In the genomic region with DNA sequence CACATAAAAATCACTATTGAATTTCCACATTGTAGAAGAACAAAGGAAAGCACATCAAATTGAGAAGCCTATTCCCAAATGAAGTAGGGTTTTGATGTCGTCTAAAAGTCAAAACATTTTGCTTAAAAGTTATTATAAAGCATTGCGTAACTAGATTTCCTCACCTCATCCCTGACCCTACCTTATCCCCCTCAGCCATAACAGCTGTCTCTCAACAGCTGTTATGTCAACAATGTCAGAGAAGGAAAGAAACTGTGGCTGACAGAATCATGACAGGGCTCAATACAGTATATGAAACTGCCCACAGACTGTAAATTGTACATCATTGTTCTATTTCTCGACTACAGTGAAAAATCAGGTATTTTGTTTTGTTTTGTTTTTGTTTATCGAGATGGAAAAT, we compare ENCODE assay signal across 17 cellular contexts.
DNase-seq lines count a peak whose midpoint lies in the region; ATAC-seq, FAIRE-seq and TF ChIP-seq lines count a peak whose summit lies in the region.
"Had no signal": no experiment of that assay in that cellular context is flagged by ENCODE, and none has a peak within 500 bp of the region (broad histone marks: within the 10 kb centered on the region; RNA-seq: fewer than 3 reads in every experiment).

No MANE protein-coding gene starts in this region.

- H3K9me3 ChIP-seq in astrocyte (ENCODE audit: insufficient read depth, low read depth, low read length) (no peaks in the 10 kb centered on the region), mesenchymal stem cell (ENCODE audit: control insufficient read depth, low read length) (peaks cover 4% of the 10 kb centered on the region)
- no peaks in the 10 kb centered on the region for H3K9me3 ChIP-seq in CD4-positive, alpha-beta memory T cell (ENCODE audit: control insufficient read depth in 1 of 2, low read length in 2 of 2)
- H3K9me3 ChIP-seq: BE2C, SK-N-SH had no signal

- H3K79me2 ChIP-seq in astrocyte (ENCODE audit: insufficient read depth, low read length) = no peaks in the 10 kb centered on the region

- DNase-seq in HCEC 1CT = peak; percentile 4
- DNase-seq in HuH-7.5 (ENCODE audit: low spot score) = peak; percentile 18
- no peak for DNase-seq in astrocyte (ENCODE audit: low read depth)
- DNase-seq in mesenchymal stem cell = no peak
- no peak for DNase-seq in CD4-positive, alpha-beta memory T cell
- DNase-seq: BE2C; CD8-positive, alpha-beta T cell; H9; NCI-H1930; NCI-H2227 treated with DMSO at 0.1 percent for 48 hours; NCI-H526 treated with DMSO at 0.1 percent for 48 hours; PC-9; SK-N-SH had no signal

- H3K9ac ChIP-seq in astrocyte (ENCODE audit: low read length) (no peak overlapping the region), mesenchymal stem cell (ENCODE audit: low read length) (no peak overlapping the region)
- H3K9ac ChIP-seq: SK-N-SH had no signal

- H3K27ac ChIP-seq in astrocyte (ENCODE audit: low read depth, low read length) = peak overlapping the region; percentile 81
- no peak overlapping the region for H3K27ac ChIP-seq in mesenchymal stem cell (ENCODE audit: low read length, poor library complexity, severe bottlenecking)
- no peak overlapping the region for H3K27ac ChIP-seq in CD4-positive, alpha-beta memory T cell (ENCODE audit: low read depth, low read length)

- no peak overlapping the region for H4K8ac ChIP-seq in mesenchymal stem cell (ENCODE audit: low read length)

- CTCF ChIA-PET in CD4-positive, alpha-beta memory T cell (lab: Charles Lee; ENCODE audit: partially characterized antibody) = no interaction called here

- peak overlapping the region; percentile 93 for H3K27ac Mint-ChIP-seq in astrocyte (ENCODE audit: unreplicated experiment)
- no peak overlapping the region for H3K27ac Mint-ChIP-seq in CD4-positive, alpha-beta memory T cell
- H3K27ac Mint-ChIP-seq: CD8-positive, alpha-beta T cell; H9 had no signal

- H2BK15ac ChIP-seq in mesenchymal stem cell (ENCODE audit: low read depth, poor library complexity, severe bottlenecking) = no peak overlapping the region

- H3K14ac ChIP-seq in mesenchymal stem cell (ENCODE audit: low read length in 2 of 2) = no peak overlapping the region

- H3K18ac ChIP-seq in mesenchymal stem cell (ENCODE audit: low read depth in 1 of 2, low read length in 2 of 2) = no peak overlapping the region

- peak; percentile 72 for FAIRE-seq in astrocyte (lab: Jason Lieb, UNC)
- FAIRE-seq: D721Med had no signal

- H3K4me2 ChIP-seq in astrocyte (ENCODE audit: low read length) = no peak overlapping the region
- H3K4me2 ChIP-seq in mesenchymal stem cell (ENCODE audit: low read length, poor library complexity, severe bottlenecking) = no peak overlapping the region
- H3K4me2 ChIP-seq: PC-9, SK-N-SH had no signal

- peaks cover 9% of the 10 kb centered on the region for H3K36me3 Mint-ChIP-seq in astrocyte (ENCODE audit: low read depth, unreplicated experiment)
- peaks cover 0 to 5% of the 10 kb centered on the region in 2 donors for H3K36me3 Mint-ChIP-seq in CD4-positive, alpha-beta memory T cell
- H3K36me3 Mint-ChIP-seq: CD8-positive, alpha-beta T cell had no signal

- POLR2A ChIA-PET in CD4-positive, alpha-beta memory T cell (lab: Charles Lee; ENCODE audit: partially characterized antibody) = no interaction called here

- H2BK120ac ChIP-seq in mesenchymal stem cell (ENCODE audit: low read depth, low read length) = no peak overlapping the region

- H3K4me1 ChIP-seq in astrocyte (ENCODE audit: insufficient read depth, low read length) (peaks cover 23% of the 10 kb centered on the region), mesenchymal stem cell (ENCODE audit: control insufficient read depth, insufficient read depth, low read depth, low read length) (no peaks in the 10 kb centered on the region)
- H3K4me1 ChIP-seq in CD4-positive, alpha-beta memory T cell (ENCODE audit: insufficient read depth, low read length) = no peaks in the 10 kb centered on the region
- H3K4me1 ChIP-seq: BE2C had no signal

- H3K27me3 ChIP-seq in astrocyte (ENCODE audit: insufficient read depth, low read length) (no peaks in the 10 kb centered on the region), mesenchymal stem cell (ENCODE audit: control insufficient read depth in 1 of 2, insufficient read depth in 1 of 2, low read length in 2 of 2) (no peaks in the 10 kb centered on the region)
- no peaks in the 10 kb centered on the region for H3K27me3 ChIP-seq in CD4-positive, alpha-beta memory T cell (ENCODE audit: insufficient read depth, low read length)
- H3K27me3 ChIP-seq: BE2C had no signal

- H2AFZ ChIP-seq in astrocyte (ENCODE audit: low read depth, low read length) (no peak overlapping the region), mesenchymal stem cell (ENCODE audit: low read depth, low read length) (no peak overlapping the region)
- H2AFZ ChIP-seq: PC-9 had no signal

- ATAC-seq in activated CD4-positive, CD25-positive, alpha-beta regulatory T cell treated with anti-CD3 and anti-CD28 coated beads, Interleukin-2, amount 50 U/mL, for 24 hours = no peak
- no peak for ATAC-seq in GM19035 (IDR thresholded peaks at IDR 0.05; ENCODE audit: unreplicated experiment)
- ATAC-seq: CD8-positive, alpha-beta T cell; Right ventricle myocardium inferior had no signal

- H3K4me3 Mint-ChIP-seq in astrocyte (ENCODE audit: unreplicated experiment) = no peak overlapping the region
- H3K4me3 Mint-ChIP-seq in CD4-positive, alpha-beta memory T cell = no peak overlapping the region
- H3K4me3 Mint-ChIP-seq: CD8-positive, alpha-beta T cell; H9 had no signal

- no peaks in the 10 kb centered on the region for H3K9me3 Mint-ChIP-seq in astrocyte (ENCODE audit: unreplicated experiment)
- H3K9me3 Mint-ChIP-seq in CD4-positive, alpha-beta memory T cell = peaks cover 0 to 3% (median 0%) of the 10 kb centered on the region in 8 donors
- H3K9me3 Mint-ChIP-seq: CD8-positive, alpha-beta T cell had no signal

- no peak overlapping the region for H2BK12ac ChIP-seq in mesenchymal stem cell (ENCODE audit: low read length in 2 of 2)

- no peak overlapping the region for H2BK5ac ChIP-seq in mesenchymal stem cell (ENCODE audit: low read depth, low read length, poor library complexity, severe bottlenecking)

- H3K36me3 ChIP-seq in astrocyte (ENCODE audit: insufficient read depth, low read length) (no peaks in the 10 kb centered on the region), mesenchymal stem cell (ENCODE audit: control insufficient read depth in 1 of 2, insufficient read depth in 2 of 2, low read depth in 1 of 2, low read length in 2 of 2) (no peaks in the 10 kb centered on the region)
- no peaks in the 10 kb centered on the region for H3K36me3 ChIP-seq in CD4-positive, alpha-beta memory T cell (ENCODE audit: insufficient read depth, low read length)
- H3K36me3 ChIP-seq: BE2C had no signal

- H3K4me3 ChIP-seq in astrocyte (ENCODE audit: insufficient read depth, low read depth, low read length) (no peak overlapping the region), mesenchymal stem cell (ENCODE audit: insufficient read depth in 1 of 2, low read depth in 1 of 2, low read length in 2 of 2) (no peak overlapping the region)
- H3K4me3 ChIP-seq in CD4-positive, alpha-beta memory T cell (ENCODE audit: low read length in 2 of 2) = no peak overlapping the region
- H3K4me3 ChIP-seq: PC-9 had no signal

- H4K91ac ChIP-seq in mesenchymal stem cell (ENCODE audit: low read length) = no peak overlapping the region

- WGBS in mesenchymal stem cell = 93% methylated on average over 2 of the region's 4 CpGs

- intact Hi-C loops in CD4-positive, alpha-beta memory T cell (cut with micrococcal nuclease) = no loop called here

- no peaks in the 10 kb centered on the region for H3K79me1 ChIP-seq in mesenchymal stem cell (replicated peaks; ENCODE audit: low read length, poor library complexity, severe bottlenecking)

- TF ChIP-seq CTCF in astrocyte (IDR thresholded peaks at IDR 0.05; ENCODE audit: insufficient read depth, low read depth, low read length) = no peak

- no peaks in the 10 kb centered on the region for H4K20me1 ChIP-seq in astrocyte (ENCODE audit: insufficient read depth, low read length)

- H3K23ac ChIP-seq in mesenchymal stem cell (ENCODE audit: low read length in 2 of 2) = no peak overlapping the region

- H3K27me3 Mint-ChIP-seq in astrocyte (ENCODE audit: low read depth, unreplicated experiment) = no peaks in the 10 kb centered on the region
- peaks cover 0 to 2% of the 10 kb centered on the region in 2 donors for H3K27me3 Mint-ChIP-seq in CD4-positive, alpha-beta memory T cell

- H3K4me1 Mint-ChIP-seq in astrocyte (ENCODE audit: low read depth, unreplicated experiment) = peaks cover 32% of the 10 kb centered on the region
- H3K4me1 Mint-ChIP-seq in CD4-positive, alpha-beta memory T cell = no peaks in the 10 kb centered on the region
- H3K4me1 Mint-ChIP-seq: H9 had no signal

- peak overlapping the region; percentile 57 for H2AK5ac ChIP-seq in mesenchymal stem cell (ENCODE audit: low read length, severe bottlenecking)

- no peak overlapping the region for H3K4ac ChIP-seq in mesenchymal stem cell (ENCODE audit: low read depth in 1 of 2, low read length in 2 of 2)

Comparison
In these comparisons a context has a peak if more than half of its experiments do, and no peak if none do; other contexts are left out.
1. DNase-seq: peak in HCEC 1CT (single experiment) and HuH-7.5 (single experiment); none in astrocyte (single experiment), mesenchymal stem cell (single experiment) and CD4-positive, alpha-beta memory T cell (0 of 5).